ENCODE assay signal across 9 cellular contexts in the genomic region with DNA sequence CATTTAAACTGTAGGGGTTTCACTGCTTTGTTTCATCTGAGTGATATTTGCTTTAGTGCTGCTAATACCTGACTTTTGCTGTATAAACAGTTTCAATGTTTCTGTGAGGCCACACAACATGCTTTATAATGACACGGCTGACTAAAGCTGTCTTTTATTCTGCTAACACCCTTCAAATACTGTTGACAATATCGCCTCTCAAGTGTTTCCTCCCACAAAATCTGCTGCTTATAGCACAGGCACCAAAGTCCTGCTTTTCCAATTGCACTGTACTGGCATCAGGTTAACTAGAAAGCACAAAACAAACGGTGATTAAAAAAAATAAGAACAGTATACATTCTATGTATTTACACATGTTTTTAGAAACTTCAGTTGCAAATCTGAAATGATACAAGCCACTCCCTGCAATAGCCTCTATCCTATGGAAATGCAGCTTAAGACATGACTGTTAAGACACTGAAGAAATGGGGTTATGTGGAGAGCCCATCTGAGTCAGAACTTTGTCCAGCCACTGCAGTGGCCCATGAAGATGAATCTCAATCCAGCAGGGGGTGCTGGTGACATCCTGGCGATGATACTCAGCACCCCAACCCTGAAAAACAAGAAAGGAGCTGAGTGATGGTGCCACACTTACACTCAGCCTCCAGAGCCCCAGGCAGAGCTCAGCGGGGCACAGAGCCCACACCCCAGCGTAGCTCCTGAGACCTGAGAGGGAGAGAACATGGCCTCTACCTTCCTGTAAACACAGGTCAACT. TPM values are rescaled to one million over a fixed set of nuclear protein-coding genes. Genes with fewer than 3 reads are reported as not detected.
DNase-seq lines count a peak whose midpoint lies in the region; ATAC-seq, FAIRE-seq and TF ChIP-seq lines count a peak whose summit lies in the region.
"Had no signal": no experiment of that assay in that cellular context is flagged by ENCODE, and none has a peak within 500 bp of the region (broad histone marks: within the 10 kb centered on the region; RNA-seq: fewer than 3 reads in every experiment).

No MANE protein-coding gene starts in this region.

- no peak for DNase-seq in GM12892 (ENCODE audit: insufficient read length)
- peak; percentile 41 to 42 for DNase-seq in lung microvascular endothelial cell (ENCODE audit: low read depth in 2 of 2)
- no peak for DNase-seq in NCI-H226
- DNase-seq in dedifferentiated amniotic fluid mesenchymal stem cell (ENCODE audit: extremely low spot score): no peak
- no peak for DNase-seq in stimulated activated CD4-positive, alpha-beta T cell treated with anti-CD3 and anti-CD28 coated beads, Interleukin-12 subunit alpha, Interleukin-12 subunit beta, amount 100 ng/mL, for 4 hours
- DNase-seq: NCI-H1694 had no signal

- peak overlapping the region; percentile 46 for H3K27ac ChIP-seq in VCaP

- peak; percentile 21 for FAIRE-seq in GM12892 (lab: Jason Lieb, UNC)

- ATAC-seq in HG02852 (IDR thresholded peaks at IDR 0.05; ENCODE audit: unreplicated experiment) (peak; percentile 39), HG03521 (IDR thresholded peaks at IDR 0.05; ENCODE audit: unreplicated experiment) (no peak)

- no peak for TF ChIP-seq POLR2A in GM12892 (IDR thresholded peaks at IDR 0.05; ENCODE audit: low read depth, low read length)

- TF ChIP-seq CTCF in VCaP (conservative IDR thresholded peaks at IDR 0.05): peak; percentile 22; the same call in 1 of the 2 replicates

RNA-seq across cellular contexts. Expression of a gene that starts 29.4 kb away (rescaled TPM):
- polyA plus RNA-seq in GM12892 (2012; ENCODE audit: missing spikeins): 9.3 TPM
- total RNA-seq in lung microvascular endothelial cell: 0.60 and 0.65 TPM in 2 replicates

Comparison
In these comparisons a context has a peak if more than half of its experiments do, and no peak if none do; other contexts are left out.
1. DNase-seq: peak in lung microvascular endothelial cell (2 of 2); none in GM12892 (single experiment), NCI-H226 (single experiment), dedifferentiated amniotic fluid mesenchymal stem cell (single experiment) and stimulated activated CD4-positive, alpha-beta T cell treated with anti-CD3 and anti-CD28 coated beads, Interleukin-12 subunit alpha, Interleukin-12 subunit beta, amount 100 ng/mL, for 4 hours (single experiment).